Comparison of ENCODE assay signal across 34 cellular contexts in genomic region chr1:110061341-110061740, GRCh38. TPM values are rescaled to one million over a fixed set of nuclear protein-coding genes. Genes with fewer than 3 reads are reported as not detected.
"Had no signal": no experiment of that assay in that cellular context is flagged by ENCODE, and none has a peak within 500 bp of the region (broad histone marks: within the 10 kb centered on the region; RNA-seq: fewer than 3 reads in every experiment).

No MANE protein-coding gene starts in this region.

- H3K9me3 Mint-ChIP-seq: activated CD4-positive, alpha-beta memory T cell treated with anti-CD3 and anti-CD28 coated beads for 36 hours; activated naive CD4-positive, alpha-beta T cell treated with anti-CD3 and anti-CD28 coated beads for 36 hours; activated naive CD4-positive, alpha-beta T cell treated with anti-CD3 and anti-CD28 coated beads, Interleukin-2, amount 50 U/mL, for 24 hours; activated naive CD8-positive, alpha-beta T cell treated with anti-CD3 and anti-CD28 coated beads for 36 hours; activated naive CD8-positive, alpha-beta T cell treated with anti-CD3 and anti-CD28 coated beads, Interleukin-2, amount 50 U/mL, for 24 hours; activated T-cell treated with anti-CD3 and anti-CD28 coated beads, Interleukin-2, amount 50 U/mL, for 24 hours; activated T-helper 2 cell treated with anti-CD3 and anti-CD28 coated beads, Interferon-gamma antibody, Interleukin-2, Interleukin-4, amounts not matched to agents 10 μg/mL and 5 μg/mL and 100 μg/mL, durations not matched to agents 14 hours and 24 hours and 36 hours; effector memory CD8-positive, alpha-beta T cell; WTC11 had no signal

- H3K27ac ChIP-seq: adrenal gland, body of pancreas, esophagus muscularis mucosa, foreskin keratinocyte, gastrocnemius medialis, VCaP had no signal

- H3K9me3 ChIP-seq: adrenal gland, body of pancreas, esophagus muscularis mucosa, gastrocnemius medialis had no signal

- H3K27me3 ChIP-seq: adrenal gland, body of pancreas had no signal

- H3K4me1 ChIP-seq: body of pancreas, gastrocnemius medialis had no signal

- H3K27ac Mint-ChIP-seq: activated CD4-positive, alpha-beta memory T cell treated with anti-CD3 and anti-CD28 coated beads for 36 hours; activated CD8-positive, alpha-beta memory T cell treated with anti-CD3 and anti-CD28 coated beads, Interleukin-2, amount 10 ng/mL, durations not matched to agents 7 days and 5 days; activated CD8-positive, alpha-beta T cell treated with anti-CD3 and anti-CD28 coated beads, Interleukin-2, amount 10 ng/mL, durations not matched to agents 7 days and 5 days; activated naive CD4-positive, alpha-beta T cell treated with anti-CD3 and anti-CD28 coated beads for 36 hours; activated naive CD8-positive, alpha-beta T cell treated with anti-CD3 and anti-CD28 coated beads for 36 hours; activated naive CD8-positive, alpha-beta T cell treated with anti-CD3 and anti-CD28 coated beads, Interleukin-2, amount 50 U/mL, for 24 hours; activated T-cell treated with anti-CD3 and anti-CD28 coated beads, Interleukin-2, amount 50 U/mL, for 24 hours; activated T-helper 2 cell treated with anti-CD3 and anti-CD28 coated beads, Interferon-gamma antibody, Interleukin-2, Interleukin-4, amounts not matched to agents 10 μg/mL and 5 μg/mL and 100 μg/mL, durations not matched to agents 14 hours and 24 hours and 36 hours; WTC11 had no signal

- H3K4me1 Mint-ChIP-seq: activated naive CD4-positive, alpha-beta T cell treated with anti-CD3 and anti-CD28 coated beads, Interleukin-2, amount 50 U/mL, for 24 hours; activated naive CD8-positive, alpha-beta T cell treated with anti-CD3 and anti-CD28 coated beads, Interleukin-2, amount 50 U/mL, for 24 hours; WTC11 had no signal

- H3K4me3 Mint-ChIP-seq: activated CD4-positive, alpha-beta memory T cell treated with anti-CD3 and anti-CD28 coated beads for 36 hours; activated CD8-positive, alpha-beta memory T cell treated with anti-CD3 and anti-CD28 coated beads, Interleukin-2, amount 10 ng/mL, durations not matched to agents 7 days and 5 days; activated CD8-positive, alpha-beta T cell treated with anti-CD3 and anti-CD28 coated beads, Interleukin-2, amount 10 ng/mL, durations not matched to agents 7 days and 5 days; activated naive CD4-positive, alpha-beta T cell treated with anti-CD3 and anti-CD28 coated beads for 36 hours; activated naive CD4-positive, alpha-beta T cell treated with anti-CD3 and anti-CD28 coated beads, Interleukin-2, amount 50 U/mL, for 24 hours; activated naive CD8-positive, alpha-beta T cell treated with anti-CD3 and anti-CD28 coated beads for 36 hours; activated naive CD8-positive, alpha-beta T cell treated with anti-CD3 and anti-CD28 coated beads, Interleukin-2, amount 50 U/mL, for 24 hours; activated T-cell treated with anti-CD3 and anti-CD28 coated beads, Interleukin-2, amount 50 U/mL, for 24 hours; effector memory CD8-positive, alpha-beta T cell; WTC11 had no signal

- DNase-seq: activated CD4-positive, alpha-beta memory T cell treated with anti-CD3 and anti-CD28 coated beads for 36 hours; activated CD4-positive, alpha-beta T cell treated with anti-CD3 and anti-CD28 coated beads for 1 hour; activated CD4-positive, alpha-beta T cell treated with anti-CD3 and anti-CD28 coated beads for 4 hours; activated CD4-positive, alpha-beta T cell treated with anti-CD3 and anti-CD28 coated beads, Interleukin-2, amount 50 U/mL, for 1 hour; activated CD8-positive, alpha-beta memory T cell treated with anti-CD3 and anti-CD28 coated beads, Interleukin-2, amount 10 ng/mL, durations not matched to agents 7 days and 5 days; activated CD8-positive, alpha-beta memory T cell treated with anti-CD3 and anti-CD28 coated beads, Interleukin-2, amount 50 U/mL, for 4 hours; activated CD8-positive, alpha-beta T cell treated with anti-CD3 and anti-CD28 coated beads, Interleukin-2, amount 10 ng/mL, durations not matched to agents 7 days and 5 days; activated effector memory CD4-positive, alpha-beta T cell treated with anti-CD3 and anti-CD28 coated beads, Interleukin-2, amount 50 U/mL, for 16 hours; activated naive CD4-positive, alpha-beta T cell treated with anti-CD3 and anti-CD28 coated beads for 36 hours; activated naive CD8-positive, alpha-beta T cell treated with anti-CD3 and anti-CD28 coated beads for 36 hours; activated naive CD8-positive, alpha-beta T cell treated with anti-CD3 and anti-CD28 coated beads, Interleukin-2, amount 50 U/mL, for 24 hours; activated T-cell treated with anti-CD3 and anti-CD28 coated beads, Interleukin-2, amount 50 U/mL, for 24 hours; adrenal gland; amygdala; body of pancreas; caudate nucleus; cortex of kidney; dermis blood vessel endothelial cell; effector CD4-positive, alpha-beta T cell; effector memory CD8-positive, alpha-beta T cell; erythroblast; foreskin keratinocyte; gastrocnemius medialis; glutamatergic neuron; T-helper 2 cell had no signal

- H3K4me3 ChIP-seq: adrenal gland, body of pancreas, esophagus muscularis mucosa, gastrocnemius medialis had no signal

- ATAC-seq: activated CD8-positive, alpha-beta memory T cell treated with anti-CD3 and anti-CD28 coated beads, Interleukin-2, amount 10 ng/mL, durations not matched to agents 7 days and 5 days; activated CD8-positive, alpha-beta T cell treated with anti-CD3 and anti-CD28 coated beads, Interleukin-2, amount 10 ng/mL, durations not matched to agents 7 days and 5 days; activated naive CD8-positive, alpha-beta T cell treated with anti-CD3 and anti-CD28 coated beads, Interleukin-2, amount 50 U/mL, for 24 hours; body of pancreas; effector memory CD8-positive, alpha-beta T cell; foreskin keratinocyte; gastrocnemius medialis; WTC11 had no signal

RNA-seq across cellular contexts. Expression of gene ALX3, which starts 9.1 kb away (rescaled TPM):
- total RNA-seq: activated CD4-positive, alpha-beta memory T cell treated with anti-CD3 and anti-CD28 coated beads for 36 hours; activated CD8-positive, alpha-beta memory T cell treated with anti-CD3 and anti-CD28 coated beads for 36 hours; activated CD8-positive, alpha-beta memory T cell treated with anti-CD3 and anti-CD28 coated beads, Interleukin-2, amount 10 ng/mL, durations not matched to agents 7 days and 5 days; activated CD8-positive, alpha-beta T cell treated with anti-CD3 and anti-CD28 coated beads, Interleukin-2, amount 10 ng/mL, durations not matched to agents 7 days and 5 days; activated naive CD4-positive, alpha-beta T cell treated with anti-CD3 and anti-CD28 coated beads for 36 hours; activated naive CD8-positive, alpha-beta T cell treated with anti-CD3 and anti-CD28 coated beads for 36 hours; activated T-helper 2 cell treated with anti-CD3 and anti-CD28 coated beads, Interferon-gamma antibody, Interleukin-2, Interleukin-4, amounts not matched to agents 10 μg/mL and 5 μg/mL and 100 μg/mL, durations not matched to agents 14 hours and 24 hours and 36 hours; adrenal gland; aorta; body of pancreas; chondrocyte; dermis blood vessel endothelial cell; esophagus muscularis mucosa; foreskin keratinocyte; gastrocnemius medialis; T-helper 1 cell treated with Interleukin-12 subunit alpha and Interleukin-12 subunit beta and Interleukin-4 antibody, amounts not matched to agents 30 ng/mL and 1 ng/mL, for 36 hours had no signal

RNA-seq across cellular contexts. Expression of gene UBL4B, which starts 50.9 kb away (rescaled TPM):
- total RNA-seq: activated CD4-positive, alpha-beta memory T cell treated with anti-CD3 and anti-CD28 coated beads for 36 hours; activated CD8-positive, alpha-beta memory T cell treated with anti-CD3 and anti-CD28 coated beads for 36 hours; activated CD8-positive, alpha-beta memory T cell treated with anti-CD3 and anti-CD28 coated beads, Interleukin-2, amount 10 ng/mL, durations not matched to agents 7 days and 5 days; activated CD8-positive, alpha-beta T cell treated with anti-CD3 and anti-CD28 coated beads, Interleukin-2, amount 10 ng/mL, durations not matched to agents 7 days and 5 days; activated naive CD4-positive, alpha-beta T cell treated with anti-CD3 and anti-CD28 coated beads for 36 hours; activated naive CD8-positive, alpha-beta T cell treated with anti-CD3 and anti-CD28 coated beads for 36 hours; activated T-helper 2 cell treated with anti-CD3 and anti-CD28 coated beads, Interferon-gamma antibody, Interleukin-2, Interleukin-4, amounts not matched to agents 10 μg/mL and 5 μg/mL and 100 μg/mL, durations not matched to agents 14 hours and 24 hours and 36 hours; aorta; body of pancreas; chondrocyte; dermis blood vessel endothelial cell; esophagus muscularis mucosa; foreskin keratinocyte; T-helper 1 cell treated with Interleukin-12 subunit alpha and Interleukin-12 subunit beta and Interleukin-4 antibody, amounts not matched to agents 30 ng/mL and 1 ng/mL, for 36 hours had no signal
